ENCODE assay signal across 8 cellular contexts in genomic region chr16:46387720-46388119, GRCh38.
DNase-seq lines count a peak whose midpoint lies in the region; ATAC-seq and TF ChIP-seq lines count a peak whose summit lies in the region.
"Not testable (repeated sequence)": the region's sequence is repeated elsewhere in the genome, so short reads cannot be mapped to it uniquely, and the experiment has no call there.

No MANE protein-coding gene starts in this region.

- in situ Hi-C loops in gastrocnemius medialis (cut with MboI; ENCODE audit: low sequenced_read_pairs in 4 of 4): not testable (repeated sequence)

- peaks cover 10% of the 10 kb centered on the region for H3K36me3 Mint-ChIP-seq in CD4-positive, CD25-positive, alpha-beta regulatory T cell
- not testable (repeated sequence) for H3K36me3 Mint-ChIP-seq in activated CD8-positive, alpha-beta T cell treated with anti-CD3 and anti-CD28 coated beads, Interleukin-2, amount 10 ng/mL, durations not matched to agents 7 days and 5 days (ENCODE audit: low read depth)
- peaks cover 19% of the 10 kb centered on the region for H3K36me3 Mint-ChIP-seq in activated naive CD4-positive, alpha-beta T cell treated with anti-CD3 and anti-CD28 coated beads for 36 hours (ENCODE audit: low read depth)
- H3K36me3 Mint-ChIP-seq in stimulated activated naive B cell treated with anti-CD40 and anti-IgM and Interleukin-4, amounts not matched to agents 10 μg/mL and 1 μg/mL and 100 μg/mL, for 72 hours: peaks cover 7 to 12% of the 10 kb centered on the region in 2 donors

- DNase-seq in CD4-positive, CD25-positive, alpha-beta regulatory T cell: peak in 2 of 3 donors; percentile 52 to 78
- peak; percentile 89 for DNase-seq in activated CD8-positive, alpha-beta T cell treated with anti-CD3 and anti-CD28 coated beads, Interleukin-2, amount 10 ng/mL, durations not matched to agents 7 days and 5 days
- DNase-seq in activated naive CD4-positive, alpha-beta T cell treated with anti-CD3 and anti-CD28 coated beads for 36 hours: peak; percentile 31
- DNase-seq in head of caudate nucleus (peak in 27 of 42 donors; percentile 7 to 94 (median 56)), mesenteric fat pad (ENCODE audit: low spot score) (peak; percentile 89), gastrocnemius medialis (peak; percentile 38 to 77)
- DNase-seq in stimulated activated naive B cell treated with anti-CD40 and anti-IgM and Interleukin-4, amounts not matched to agents 10 μg/mL and 1 μg/mL and 100 μg/mL, for 72 hours: peak; percentile 98

- H3K4me3 ChIP-seq in CD4-positive, CD25-positive, alpha-beta regulatory T cell (ENCODE audit: low read depth, low read length); KMS-11 (IDR thresholded peaks at IDR 0.05; ENCODE audit: insufficient read depth, low read depth, low read length); gastrocnemius medialis: not testable (repeated sequence)

- not testable (repeated sequence) for H3K79me2 ChIP-seq in KMS-11 (ENCODE audit: insufficient read depth, low read depth)

- not testable (repeated sequence) for H3K4me1 ChIP-seq in CD4-positive, CD25-positive, alpha-beta regulatory T cell (ENCODE audit: control insufficient read depth, insufficient read depth, low read length, poor library complexity, severe bottlenecking); KMS-11 (ENCODE audit: low read depth, poor library complexity, severe bottlenecking); gastrocnemius medialis

- H3K4me3 Mint-ChIP-seq in CD4-positive, CD25-positive, alpha-beta regulatory T cell; activated CD8-positive, alpha-beta T cell treated with anti-CD3 and anti-CD28 coated beads, Interleukin-2, amount 10 ng/mL, durations not matched to agents 7 days and 5 days; activated naive CD4-positive, alpha-beta T cell treated with anti-CD3 and anti-CD28 coated beads for 36 hours; stimulated activated naive B cell treated with anti-CD40 and anti-IgM and Interleukin-4, amounts not matched to agents 10 μg/mL and 1 μg/mL and 100 μg/mL, for 72 hours: not testable (repeated sequence)

- H3K27me3 ChIP-seq in CD4-positive, CD25-positive, alpha-beta regulatory T cell (ENCODE audit: control insufficient read depth, insufficient read depth, low read length); gastrocnemius medialis: not testable (repeated sequence)
- peaks cover 14% of the 10 kb centered on the region for H3K27me3 ChIP-seq in KMS-11 (ENCODE audit: insufficient read depth, low read depth)

- peaks cover 11 to 14% of the 10 kb centered on the region in 2 experiments for H3K9me3 ChIP-seq in CD4-positive, CD25-positive, alpha-beta regulatory T cell (ENCODE audit: control insufficient read depth in 2 of 2, low read length in 2 of 2)
- peaks cover 0 to 20% (median 0%) of the 10 kb centered on the region in 3 donors for H3K9me3 ChIP-seq in gastrocnemius medialis

- POLR2A ChIA-PET in activated CD8-positive, alpha-beta T cell treated with anti-CD3 and anti-CD28 coated beads, Interleukin-2, amount 10 ng/mL, durations not matched to agents 7 days and 5 days (lab: Charles Lee): not testable (repeated sequence)

- intact Hi-C loops in activated naive CD4-positive, alpha-beta T cell treated with anti-CD3 and anti-CD28 coated beads for 36 hours (cut with micrococcal nuclease); head of caudate nucleus (cut with DNase I); gastrocnemius medialis (cut with DNase I; ENCODE audit: low total_unique reads): not testable (repeated sequence)

- H3K36me3 ChIP-seq in CD4-positive, CD25-positive, alpha-beta regulatory T cell (ENCODE audit: control insufficient read depth, insufficient read depth, low read length); gastrocnemius medialis: not testable (repeated sequence)
- peaks cover 14% of the 10 kb centered on the region for H3K36me3 ChIP-seq in KMS-11 (ENCODE audit: insufficient read depth)

- not testable (repeated sequence) for H2AFZ ChIP-seq in KMS-11 (ENCODE audit: low read depth)

- H3K9me3 Mint-ChIP-seq in CD4-positive, CD25-positive, alpha-beta regulatory T cell: peaks cover 5 to 25% (median 17%) of the 10 kb centered on the region in 7 donors
- peaks cover 14% of the 10 kb centered on the region for H3K9me3 Mint-ChIP-seq in activated CD8-positive, alpha-beta T cell treated with anti-CD3 and anti-CD28 coated beads, Interleukin-2, amount 10 ng/mL, durations not matched to agents 7 days and 5 days (ENCODE audit: insufficient read depth)
- peaks cover 22% of the 10 kb centered on the region for H3K9me3 Mint-ChIP-seq in activated naive CD4-positive, alpha-beta T cell treated with anti-CD3 and anti-CD28 coated beads for 36 hours
- peaks cover 12 to 17% of the 10 kb centered on the region in 2 donors for H3K9me3 Mint-ChIP-seq in stimulated activated naive B cell treated with anti-CD40 and anti-IgM and Interleukin-4, amounts not matched to agents 10 μg/mL and 1 μg/mL and 100 μg/mL, for 72 hours

- H4K20me1 ChIP-seq in KMS-11 (ENCODE audit: insufficient read depth): peaks cover 15% of the 10 kb centered on the region

- not testable (repeated sequence) for H3K27ac ChIP-seq in CD4-positive, CD25-positive, alpha-beta regulatory T cell (ENCODE audit: insufficient read depth, low read length, poor library complexity, severe bottlenecking); KMS-11; gastrocnemius medialis

- not testable (repeated sequence) for TF ChIP-seq POLR2A in gastrocnemius medialis (IDR thresholded peaks at IDR 0.05)

- peak overlapping the region; percentile 0; the same call in 1 of the 2 replicates for H3K9ac ChIP-seq in KMS-11

- H3K4me1 Mint-ChIP-seq in CD4-positive, CD25-positive, alpha-beta regulatory T cell; activated CD8-positive, alpha-beta T cell treated with anti-CD3 and anti-CD28 coated beads, Interleukin-2, amount 10 ng/mL, durations not matched to agents 7 days and 5 days (ENCODE audit: low read depth); activated naive CD4-positive, alpha-beta T cell treated with anti-CD3 and anti-CD28 coated beads for 36 hours (ENCODE audit: low read depth); stimulated activated naive B cell treated with anti-CD40 and anti-IgM and Interleukin-4, amounts not matched to agents 10 μg/mL and 1 μg/mL and 100 μg/mL, for 72 hours: not testable (repeated sequence)

- not testable (repeated sequence) for TF ChIP-seq CTCF in KMS-11 (conservative IDR thresholded peaks at IDR 0.05; ENCODE audit: low read depth, low read length); gastrocnemius medialis (IDR thresholded peaks at IDR 0.05 in 4 of 5, conservative IDR thresholded peaks at IDR 0.05 in 1 of 5)

- not testable (repeated sequence) for H3K27me3 Mint-ChIP-seq in CD4-positive, CD25-positive, alpha-beta regulatory T cell; activated CD8-positive, alpha-beta T cell treated with anti-CD3 and anti-CD28 coated beads, Interleukin-2, amount 10 ng/mL, durations not matched to agents 7 days and 5 days (ENCODE audit: low read depth); activated naive CD4-positive, alpha-beta T cell treated with anti-CD3 and anti-CD28 coated beads for 36 hours (ENCODE audit: low read depth); stimulated activated naive B cell treated with anti-CD40 and anti-IgM and Interleukin-4, amounts not matched to agents 10 μg/mL and 1 μg/mL and 100 μg/mL, for 72 hours

- ATAC-seq in CD4-positive, CD25-positive, alpha-beta regulatory T cell (ENCODE audit: low read depth in 2 of 2); activated CD8-positive, alpha-beta T cell treated with anti-CD3 and anti-CD28 coated beads, Interleukin-2, amount 10 ng/mL, durations not matched to agents 7 days and 5 days; stimulated activated naive B cell treated with anti-CD40 and anti-IgM and Interleukin-4, amounts not matched to agents 10 μg/mL and 1 μg/mL and 100 μg/mL, for 72 hours (replicated peaks): not testable (repeated sequence)
- peak; percentile 1 for ATAC-seq in gastrocnemius medialis

- H3K4me2 ChIP-seq in KMS-11: not testable (repeated sequence)

- H3K27ac Mint-ChIP-seq in CD4-positive, CD25-positive, alpha-beta regulatory T cell; activated CD8-positive, alpha-beta T cell treated with anti-CD3 and anti-CD28 coated beads, Interleukin-2, amount 10 ng/mL, durations not matched to agents 7 days and 5 days; activated naive CD4-positive, alpha-beta T cell treated with anti-CD3 and anti-CD28 coated beads for 36 hours; stimulated activated naive B cell treated with anti-CD40 and anti-IgM and Interleukin-4, amounts not matched to agents 10 μg/mL and 1 μg/mL and 100 μg/mL, for 72 hours: not testable (repeated sequence)

- CTCF ChIA-PET in activated CD8-positive, alpha-beta T cell treated with anti-CD3 and anti-CD28 coated beads, Interleukin-2, amount 10 ng/mL, durations not matched to agents 7 days and 5 days (lab: Charles Lee); activated naive CD4-positive, alpha-beta T cell treated with anti-CD3 and anti-CD28 coated beads for 36 hours (lab: Charles Lee): not testable (repeated sequence)

Comparison
In these comparisons a context has a peak if more than half of its experiments do, and no peak if none do; other contexts are left out.
1. DNase-seq: peak in every context shown above with its lines; median percentile 98 in stimulated activated naive B cell treated with anti-CD40 and anti-IgM and Interleukin-4, amounts not matched to agents 10 μg/mL and 1 μg/mL and 100 μg/mL, for 72 hours; 89 in activated CD8-positive, alpha-beta T cell treated with anti-CD3 and anti-CD28 coated beads, Interleukin-2, amount 10 ng/mL, durations not matched to agents 7 days and 5 days; 89 in mesenteric fat pad; 65 in CD4-positive, CD25-positive, alpha-beta regulatory T cell; 58 in gastrocnemius medialis; 56 in head of caudate nucleus; 31 in activated naive CD4-positive, alpha-beta T cell treated with anti-CD3 and anti-CD28 coated beads for 36 hours.